In genomic region chr16:66483689-66484452, GRCh38 we compare ENCODE assay signal across 8 cellular contexts. TPM values are rescaled to one million over a fixed set of nuclear protein-coding genes. Genes with fewer than 3 reads are reported as not detected.
A peak's percentile ranks its signal among the peaks of the same experiment; 100 is the strongest.
DNase-seq lines count a peak whose midpoint lies in the region; ATAC-seq and TF ChIP-seq lines count a peak whose summit lies in the region.

No MANE protein-coding gene starts in this region.

- no peaks in the 10 kb centered on the region for H3K27me3 Mint-ChIP-seq in chondrocyte (ENCODE audit: low read depth)

- peaks cover 34% of the 10 kb centered on the region for H3K4me1 Mint-ChIP-seq in chondrocyte (ENCODE audit: low read depth)

- WGBS in liver, result 42% methylated on average over 14 of the region's 14 CpGs

- peak; percentile 64 for ATAC-seq in HG02973 (IDR thresholded peaks at IDR 0.05; ENCODE audit: unreplicated experiment)

- no peak overlapping the region for H3K9ac ChIP-seq in liver (ENCODE audit: low read depth in 1 of 2, low read length in 2 of 2)

- peaks cover 0 to 4% (median under 1%) of the 10 kb centered on the region in 4 donors for H3K4me1 ChIP-seq in liver (ENCODE audit: control insufficient read depth in 4 of 4, insufficient read depth in 4 of 4, low read length in 3 of 4)

- no peaks in the 10 kb centered on the region for H3K36me3 ChIP-seq in liver (ENCODE audit: control insufficient read depth in 4 of 4, insufficient read depth in 3 of 4, low read depth in 1 of 4, low read length in 3 of 4)

- H3K9me3 Mint-ChIP-seq in chondrocyte (ENCODE audit: low read depth), result peaks cover 5% of the 10 kb centered on the region

- peak; percentile 90 for TF ChIP-seq CTCF in chondrocyte (IDR thresholded peaks at IDR 0.05)
- peak; percentile 92 for TF ChIP-seq CTCF in liver (IDR thresholded peaks at IDR 0.05; ENCODE audit: low read depth, low read length, missing input control)

- TF ChIP-seq RAD21 in liver (IDR thresholded peaks at IDR 0.05), result peak; percentile 82 to 94

- no peaks in the 10 kb centered on the region for H3K36me3 Mint-ChIP-seq in chondrocyte (ENCODE audit: low read depth)

- no peak overlapping the region for H3K27ac Mint-ChIP-seq in chondrocyte (ENCODE audit: unreplicated experiment)

- H3K4me3 Mint-ChIP-seq in chondrocyte (ENCODE audit: unreplicated experiment), result no peak overlapping the region

- H3K9me3 ChIP-seq in liver (ENCODE audit: control insufficient read depth in 4 of 4, low read length in 3 of 4), result no peaks in the 10 kb centered on the region

- H3K27me3 ChIP-seq in liver (ENCODE audit: control insufficient read depth in 4 of 4, insufficient read depth in 4 of 4, low read length in 3 of 4), result no peaks in the 10 kb centered on the region

- H3K27ac ChIP-seq in liver (ENCODE audit: low read depth in 1 of 2, low read length in 2 of 2), result no peak overlapping the region

- DNase-seq in NCI-H2081 (lab: John Stamatoyannopoulos, UW) (peak; percentile 48 to 67), NCI-H2081 treated with DMSO at 0.1 percent for 48 hours (lab: John Stamatoyannopoulos, UW) (no peak), NCI-H460 (ENCODE audit: extremely low read depth, low read depth) (peak; percentile 80), chondrocyte (ENCODE audit: low spot score) (peak; percentile 90)
- peak; percentile 86 for DNase-seq in activated CD4-positive, alpha-beta T cell treated with anti-CD3 and anti-CD28 coated beads for 48 hours
- peak; percentile 46 to 71 (median 59) for DNase-seq in stimulated activated CD4-positive, alpha-beta T cell treated with anti-CD3 and anti-CD28 coated beads, TNF-alpha, amount 100 ng/mL, for 24 hours (ENCODE audit: low read depth in 3 of 3)

- H3K4me3 ChIP-seq in liver (ENCODE audit: low read depth in 1 of 3, low read length in 3 of 3), result no peak overlapping the region

TF ChIP-seq in liver, 16 proteins besides CTCF, POLR2A, EP300 and RAD21:
- TF ChIP-seq TAF1 (conservative IDR thresholded peaks at IDR 0.05) (no peak), NR2F2 (IDR thresholded peaks at IDR 0.05) (no peak), GABPA (IDR thresholded peaks at IDR 0.05 in 1 of 2, conservative IDR thresholded peaks at IDR 0.05 in 1 of 2) (no peak), FOXA1 (IDR thresholded peaks at IDR 0.05) (no peak), FOXA2 (IDR thresholded peaks at IDR 0.05) (no peak), RXRA (IDR thresholded peaks at IDR 0.05) (no peak), SP1 (IDR thresholded peaks at IDR 0.05) (no peak), YY1 (IDR thresholded peaks at IDR 0.05) (no peak), JUND (IDR thresholded peaks at IDR 0.05) (no peak), EGR1 (IDR thresholded peaks at IDR 0.05; ENCODE audit: low read depth in 2 of 2) (no peak)
- TF ChIP-seq, protein P1, sequence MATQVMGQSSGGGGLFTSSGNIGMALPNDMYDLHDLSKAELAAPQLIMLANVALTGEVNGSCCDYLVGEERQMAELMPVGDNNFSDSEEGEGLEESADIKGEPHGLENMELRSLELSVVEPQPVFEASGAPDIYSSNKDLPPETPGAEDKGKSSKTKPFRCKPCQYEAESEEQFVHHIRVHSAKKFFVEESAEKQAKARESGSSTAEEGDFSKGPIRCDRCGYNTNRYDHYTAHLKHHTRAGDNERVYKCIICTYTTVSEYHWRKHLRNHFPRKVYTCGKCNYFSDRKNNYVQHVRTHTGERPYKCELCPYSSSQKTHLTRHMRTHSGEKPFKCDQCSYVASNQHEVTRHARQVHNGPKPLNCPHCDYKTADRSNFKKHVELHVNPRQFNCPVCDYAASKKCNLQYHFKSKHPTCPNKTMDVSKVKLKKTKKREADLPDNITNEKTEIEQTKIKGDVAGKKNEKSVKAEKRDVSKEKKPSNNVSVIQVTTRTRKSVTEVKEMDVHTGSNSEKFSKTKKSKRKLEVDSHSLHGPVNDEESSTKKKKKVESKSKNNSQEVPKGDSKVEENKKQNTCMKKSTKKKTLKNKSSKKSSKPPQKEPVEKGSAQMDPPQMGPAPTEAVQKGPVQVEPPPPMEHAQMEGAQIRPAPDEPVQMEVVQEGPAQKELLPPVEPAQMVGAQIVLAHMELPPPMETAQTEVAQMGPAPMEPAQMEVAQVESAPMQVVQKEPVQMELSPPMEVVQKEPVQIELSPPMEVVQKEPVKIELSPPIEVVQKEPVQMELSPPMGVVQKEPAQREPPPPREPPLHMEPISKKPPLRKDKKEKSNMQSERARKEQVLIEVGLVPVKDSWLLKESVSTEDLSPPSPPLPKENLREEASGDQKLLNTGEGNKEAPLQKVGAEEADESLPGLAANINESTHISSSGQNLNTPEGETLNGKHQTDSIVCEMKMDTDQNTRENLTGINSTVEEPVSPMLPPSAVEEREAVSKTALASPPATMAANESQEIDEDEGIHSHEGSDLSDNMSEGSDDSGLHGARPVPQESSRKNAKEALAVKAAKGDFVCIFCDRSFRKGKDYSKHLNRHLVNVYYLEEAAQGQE (IDR thresholded peaks at IDR 0.05), result no peak
- TF ChIP-seq, protein P2, sequence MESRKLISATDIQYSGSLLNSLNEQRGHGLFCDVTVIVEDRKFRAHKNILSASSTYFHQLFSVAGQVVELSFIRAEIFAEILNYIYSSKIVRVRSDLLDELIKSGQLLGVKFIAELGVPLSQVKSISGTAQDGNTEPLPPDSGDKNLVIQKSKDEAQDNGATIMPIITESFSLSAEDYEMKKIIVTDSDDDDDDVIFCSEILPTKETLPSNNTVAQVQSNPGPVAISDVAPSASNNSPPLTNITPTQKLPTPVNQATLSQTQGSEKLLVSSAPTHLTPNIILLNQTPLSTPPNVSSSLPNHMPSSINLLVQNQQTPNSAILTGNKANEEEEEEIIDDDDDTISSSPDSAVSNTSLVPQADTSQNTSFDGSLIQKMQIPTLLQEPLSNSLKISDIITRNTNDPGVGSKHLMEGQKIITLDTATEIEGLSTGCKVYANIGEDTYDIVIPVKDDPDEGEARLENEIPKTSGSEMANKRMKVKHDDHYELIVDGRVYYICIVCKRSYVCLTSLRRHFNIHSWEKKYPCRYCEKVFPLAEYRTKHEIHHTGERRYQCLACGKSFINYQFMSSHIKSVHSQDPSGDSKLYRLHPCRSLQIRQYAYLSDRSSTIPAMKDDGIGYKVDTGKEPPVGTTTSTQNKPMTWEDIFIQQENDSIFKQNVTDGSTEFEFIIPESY (IDR thresholded peaks at IDR 0.05), result no peak
- TF ChIP-seq, protein P3, sequence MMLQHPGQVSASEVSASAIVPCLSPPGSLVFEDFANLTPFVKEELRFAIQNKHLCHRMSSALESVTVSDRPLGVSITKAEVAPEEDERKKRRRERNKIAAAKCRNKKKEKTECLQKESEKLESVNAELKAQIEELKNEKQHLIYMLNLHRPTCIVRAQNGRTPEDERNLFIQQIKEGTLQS (IDR thresholded peaks at IDR 0.05), result no peak

RNA-seq across cellular contexts. Expression of gene BEAN1, which starts 56.8 kb away (rescaled TPM):
- 0.42 and 0.46 TPM in 2 replicates for total RNA-seq in NCI-H460 (2014; rRNA removed; shearing (Covaris generic))
- 0.30 TPM in 1 of 2 replicates, not detected in the other for polyA plus RNA-seq in NCI-H460 (2014; cell fraction: nucleus; rRNA removed)
- total RNA-seq in chondrocyte (3.1 to 4.1 TPM (median 3.7 TPM) in 3 replicates), liver (under 1 TPM in 1 of 2 donors, not detected in 1; 0.25 TPM)
- under 1 TPM; 0.22 to 0.99 TPM for polyA plus RNA-seq in liver
